Comparison of ENCODE assay signal across 27 cellular contexts in genomic region chr5:151780348-151780747, GRCh38. TPM values are rescaled to one million over a fixed set of nuclear protein-coding genes. Genes with fewer than 3 reads are reported as not detected.
DNase-seq lines count a peak whose midpoint lies in the region; ATAC-seq and TF ChIP-seq lines count a peak whose summit lies in the region.
"Had no signal": no experiment of that assay in that cellular context is flagged by ENCODE, and none has a peak within 500 bp of the region (broad histone marks: within the 10 kb centered on the region; RNA-seq: fewer than 3 reads in every experiment).

No MANE protein-coding gene starts in this region.

- H3K27ac Mint-ChIP-seq in stimulated activated naive CD8-positive, alpha-beta T cell treated with anti-CD3 and anti-CD28 coated beads, Interleukin-15, Interleukin-2, amounts not matched to agents 100 ng/mL and 50 ng/mL, for 24 hours, result no peak overlapping the region
- peak overlapping the region in 1 of 2 donors; percentile 80 for H3K27ac Mint-ChIP-seq in stimulated activated naive CD8-positive, alpha-beta T cell treated with anti-CD3 and anti-CD28 coated beads, Interleukin-15, amount 100 ng/mL, for 72 hours
- H3K27ac Mint-ChIP-seq in T-cell (no peak overlapping the region), immature natural killer cell (peak overlapping the region in 4 of 6 donors; percentile 26 to 31 (median 30))
- H3K27ac Mint-ChIP-seq in stimulated activated naive B cell treated with anti-CD40 and anti-IgM and Interleukin-4, amounts not matched to agents 10 μg/mL and 1 μg/mL and 100 μg/mL, for 72 hours, result no peak overlapping the region
- H3K27ac Mint-ChIP-seq: activated CD4-positive, alpha-beta T cell treated with anti-CD3 and anti-CD28 coated beads, Interleukin-2, amount 10 ng/mL, durations not matched to agents 24 days and 14 days had no signal

- peaks cover 91% of the 10 kb centered on the region for H3K4me1 Mint-ChIP-seq in stimulated activated naive CD8-positive, alpha-beta T cell treated with anti-CD3 and anti-CD28 coated beads, Interleukin-15, Interleukin-2, amounts not matched to agents 100 ng/mL and 50 ng/mL, for 24 hours (ENCODE audit: low read depth)
- H3K4me1 Mint-ChIP-seq in stimulated activated naive CD8-positive, alpha-beta T cell treated with anti-CD3 and anti-CD28 coated beads, Interleukin-15, amount 100 ng/mL, for 72 hours, result peaks cover 86% of the 10 kb centered on the region
- H3K4me1 Mint-ChIP-seq in T-cell (peaks cover 91 to 95% (median 92%) of the 10 kb centered on the region in 3 donors), immature natural killer cell (peaks cover 73 to 92% of the 10 kb centered on the region in 2 donors)
- peaks cover 42 to 66% of the 10 kb centered on the region in 2 donors for H3K4me1 Mint-ChIP-seq in stimulated activated naive B cell treated with anti-CD40 and anti-IgM and Interleukin-4, amounts not matched to agents 10 μg/mL and 1 μg/mL and 100 μg/mL, for 72 hours

- CTCF ChIA-PET in T-cell (lab: Charles Lee), result interaction anchor here in 1 of 2 donors (1.1 kb wide), 1 partner anchor 9 kb away, joined by 3 read pairs; the partner anchor contains the start of gene G3BP1

- H3K4me3 ChIP-seq in lower lobe of right lung, result no peak overlapping the region
- H3K4me3 ChIP-seq: dorsolateral prefrontal cortex, hepatocyte, pancreas, thoracic aorta had no signal

- peaks cover 72% of the 10 kb centered on the region for H3K4me1 ChIP-seq in lower lobe of right lung

- no peak for ATAC-seq in stimulated activated naive CD8-positive, alpha-beta T cell treated with anti-CD3 and anti-CD28 coated beads, Interleukin-15, amount 100 ng/mL, for 72 hours
- ATAC-seq in T-cell (replicated peaks in 1 of 4) (no peak), lower lobe of right lung (no peak)
- ATAC-seq in stimulated activated naive B cell treated with anti-CD40 and anti-IgM and Interleukin-4, amounts not matched to agents 10 μg/mL and 1 μg/mL and 100 μg/mL, for 72 hours (replicated peaks), result no peak
- ATAC-seq: pancreas, sciatic nerve had no signal

- DNase-seq in stimulated activated naive CD8-positive, alpha-beta T cell treated with anti-CD3 and anti-CD28 coated beads, Interleukin-15, amount 100 ng/mL, for 72 hours, result no peak
- DNase-seq in T-cell (no peak), immature natural killer cell (no peak), islet precursor cell (no peak), C1 segment of cervical spinal cord (lab: John Stamatoyannopoulos, UW) (no peak), lower lobe of right lung (no peak)
- DNase-seq in stimulated activated naive B cell treated with anti-CD40 and anti-IgM and Interleukin-4, amounts not matched to agents 10 μg/mL and 1 μg/mL and 100 μg/mL, for 72 hours, result no peak
- DNase-seq: ACHN; activated CD4-positive, alpha-beta T cell treated with anti-CD3 and anti-CD28 coated beads, Interleukin-2, amount 10 ng/mL, durations not matched to agents 24 days and 14 days; activated gamma-delta T cell treated with Interleukin-2 at 50 U/mL for 16 hours; anterior cingulate cortex; caudate nucleus; dorsolateral prefrontal cortex; foreskin fibroblast; KG1; NCI-H1930; NCI-H2227 treated with DMSO at 0.1 percent for 48 hours; NCI-H774; pancreas; PC-3; SHP77 treated with DMSO at 0.1 percent for 48 hours; T-helper 1 cell had no signal

- H3K36me3 Mint-ChIP-seq in stimulated activated naive CD8-positive, alpha-beta T cell treated with anti-CD3 and anti-CD28 coated beads, Interleukin-15, Interleukin-2, amounts not matched to agents 100 ng/mL and 50 ng/mL, for 24 hours (ENCODE audit: low read depth), result peaks cover 58% of the 10 kb centered on the region
- peaks cover 21% of the 10 kb centered on the region for H3K36me3 Mint-ChIP-seq in T-cell
- H3K36me3 Mint-ChIP-seq in immature natural killer cell, result peaks cover 0 to 12% (median 4%) of the 10 kb centered on the region in 3 donors
- peaks cover 20 to 42% of the 10 kb centered on the region in 2 donors for H3K36me3 Mint-ChIP-seq in stimulated activated naive B cell treated with anti-CD40 and anti-IgM and Interleukin-4, amounts not matched to agents 10 μg/mL and 1 μg/mL and 100 μg/mL, for 72 hours

- no peak for TF ChIP-seq CTCF in lower lobe of right lung (IDR thresholded peaks at IDR 0.05)

- H3K27me3 Mint-ChIP-seq in stimulated activated naive CD8-positive, alpha-beta T cell treated with anti-CD3 and anti-CD28 coated beads, Interleukin-15, Interleukin-2, amounts not matched to agents 100 ng/mL and 50 ng/mL, for 24 hours, result no peaks in the 10 kb centered on the region
- H3K27me3 Mint-ChIP-seq in stimulated activated naive CD8-positive, alpha-beta T cell treated with anti-CD3 and anti-CD28 coated beads, Interleukin-15, amount 100 ng/mL, for 72 hours, result no peaks in the 10 kb centered on the region
- H3K27me3 Mint-ChIP-seq in T-cell, result no peaks in the 10 kb centered on the region
- no peaks in the 10 kb centered on the region for H3K27me3 Mint-ChIP-seq in immature natural killer cell (ENCODE audit: low read depth in 3 of 3)
- H3K27me3 Mint-ChIP-seq in stimulated activated naive B cell treated with anti-CD40 and anti-IgM and Interleukin-4, amounts not matched to agents 10 μg/mL and 1 μg/mL and 100 μg/mL, for 72 hours, result no peaks in the 10 kb centered on the region
- H3K27me3 Mint-ChIP-seq: activated CD4-positive, alpha-beta T cell treated with anti-CD3 and anti-CD28 coated beads, Interleukin-2, amount 10 ng/mL, durations not matched to agents 24 days and 14 days had no signal

- POLR2A ChIA-PET in T-cell (lab: Charles Lee), result no interaction called here

- H3K27me3 ChIP-seq in lower lobe of right lung (ENCODE audit: low read depth), result no peaks in the 10 kb centered on the region
- H3K27me3 ChIP-seq: dorsolateral prefrontal cortex, hepatocyte, pancreas had no signal

- no peaks in the 10 kb centered on the region for H3K9me3 Mint-ChIP-seq in stimulated activated naive CD8-positive, alpha-beta T cell treated with anti-CD3 and anti-CD28 coated beads, Interleukin-15, Interleukin-2, amounts not matched to agents 100 ng/mL and 50 ng/mL, for 24 hours
- H3K9me3 Mint-ChIP-seq in stimulated activated naive CD8-positive, alpha-beta T cell treated with anti-CD3 and anti-CD28 coated beads, Interleukin-15, amount 100 ng/mL, for 72 hours, result no peaks in the 10 kb centered on the region
- H3K9me3 Mint-ChIP-seq in T-cell, result no peaks in the 10 kb centered on the region
- H3K9me3 Mint-ChIP-seq in immature natural killer cell, result no peaks in the 10 kb centered on the region
- no peaks in the 10 kb centered on the region for H3K9me3 Mint-ChIP-seq in stimulated activated naive B cell treated with anti-CD40 and anti-IgM and Interleukin-4, amounts not matched to agents 10 μg/mL and 1 μg/mL and 100 μg/mL, for 72 hours
- H3K9me3 Mint-ChIP-seq: activated CD4-positive, alpha-beta T cell treated with anti-CD3 and anti-CD28 coated beads, Interleukin-2, amount 10 ng/mL, durations not matched to agents 24 days and 14 days had no signal

- intact Hi-C loops in lower lobe of right lung (cut with DNase I), result no loop called here

- H3K9me3 ChIP-seq in lower lobe of right lung, result no peaks in the 10 kb centered on the region
- H3K9me3 ChIP-seq: pancreas, thoracic aorta had no signal

- H3K27ac ChIP-seq in lower lobe of right lung, result no peak overlapping the region
- H3K27ac ChIP-seq: dorsolateral prefrontal cortex, epithelial cell of prostate, hepatocyte, pancreas, thoracic aorta had no signal

- peaks cover 5% of the 10 kb centered on the region for H3K36me3 ChIP-seq in lower lobe of right lung
- H3K36me3 ChIP-seq: pancreas, thoracic aorta had no signal

- H3K4me3 Mint-ChIP-seq in stimulated activated naive CD8-positive, alpha-beta T cell treated with anti-CD3 and anti-CD28 coated beads, Interleukin-15, Interleukin-2, amounts not matched to agents 100 ng/mL and 50 ng/mL, for 24 hours, result peak overlapping the region; percentile 25
- H3K4me3 Mint-ChIP-seq in stimulated activated naive CD8-positive, alpha-beta T cell treated with anti-CD3 and anti-CD28 coated beads, Interleukin-15, amount 100 ng/mL, for 72 hours, result peak overlapping the region in 1 of 2 donors; percentile 37
- H3K4me3 Mint-ChIP-seq in T-cell (peak overlapping the region; percentile 21 to 58 (median 39)), immature natural killer cell (peak overlapping the region in 2 of 5 donors; percentile 24 to 25)
- H3K4me3 Mint-ChIP-seq in stimulated activated naive B cell treated with anti-CD40 and anti-IgM and Interleukin-4, amounts not matched to agents 10 μg/mL and 1 μg/mL and 100 μg/mL, for 72 hours, result peak overlapping the region; percentile 10 to 14
- H3K4me3 Mint-ChIP-seq: activated CD4-positive, alpha-beta T cell treated with anti-CD3 and anti-CD28 coated beads, Interleukin-2, amount 10 ng/mL, durations not matched to agents 24 days and 14 days had no signal

RNA-seq across cellular contexts. Expression of gene G3BP1, which starts 8.6 kb away (rescaled TPM):
- 100 to 1,000 TPM; 109 to 185 (median 170) TPM for total RNA-seq in T-cell
- 100 to 1,000 TPM; 124 to 148 (median 129) TPM for polyA plus RNA-seq in immature natural killer cell
- total RNA-seq in lower lobe of right lung, result 148 TPM

RNA-seq across cellular contexts. Expression of gene ATOX1, which starts 21.9 kb away (rescaled TPM):
- total RNA-seq in T-cell (10 to 100 TPM; 21.4 to 33.8 (median 30.9) TPM), lower lobe of right lung (68.2 TPM)
- 100 to 1,000 TPM; 112 to 145 (median 113) TPM for polyA plus RNA-seq in immature natural killer cell

Comparison
In these comparisons a context has a peak if more than half of its experiments do, and no peak if none do; other contexts are left out.
1. H3K27ac Mint-ChIP-seq: peak in immature natural killer cell (4 of 6); none in stimulated activated naive CD8-positive, alpha-beta T cell treated with anti-CD3 and anti-CD28 coated beads, Interleukin-15, Interleukin-2, amounts not matched to agents 100 ng/mL and 50 ng/mL, for 24 hours (single experiment), T-cell (0 of 2) and stimulated activated naive B cell treated with anti-CD40 and anti-IgM and Interleukin-4, amounts not matched to agents 10 μg/mL and 1 μg/mL and 100 μg/mL, for 72 hours (single experiment).